In genomic region chr13:26785845-26786630, GRCh38 we compare ENCODE assay signal across 9 cellular contexts. TPM values are rescaled to one million over a fixed set of nuclear protein-coding genes. Genes with fewer than 3 reads are reported as not detected.
DNase-seq lines count a peak whose midpoint lies in the region; FAIRE-seq and TF ChIP-seq lines count a peak whose summit lies in the region.
"Had no signal": no experiment of that assay in that cellular context is flagged by ENCODE, and none has a peak within 500 bp of the region (broad histone marks: within the 10 kb centered on the region; RNA-seq: fewer than 3 reads in every experiment).

No MANE protein-coding gene starts in this region.

- H3K27ac ChIP-seq in Karpas-422 (ENCODE audit: low read length): peak overlapping the region; percentile 84

- H3K9me3 ChIP-seq in Karpas-422 (ENCODE audit: low read length): no peaks in the 10 kb centered on the region

- peaks cover 2% of the 10 kb centered on the region; the same call in 1 of the 2 replicates for H3K27me3 ChIP-seq in Karpas-422 (ENCODE audit: low read length)

- H3K4me3 ChIP-seq in Karpas-422 (ENCODE audit: low read length): peak overlapping the region; percentile 69
- H3K4me3 ChIP-seq in fibroblast of the aortic adventitia (ENCODE audit: low read depth, low read length): no peak overlapping the region

- H3K36me3 ChIP-seq in Karpas-422 (ENCODE audit: insufficient read depth, low read length): no peaks in the 10 kb centered on the region

- H3K4me1 ChIP-seq in Karpas-422 (ENCODE audit: low read length): peaks cover 24% of the 10 kb centered on the region

- H3K4me2 ChIP-seq in Karpas-422 (ENCODE audit: low read depth, low read length, poor library complexity, severe bottlenecking): peak overlapping the region; percentile 82

- H3K9ac ChIP-seq in Karpas-422 (ENCODE audit: low read length): peak overlapping the region; percentile 76

- H2AFZ ChIP-seq in Karpas-422 (ENCODE audit: low read length): peak overlapping the region; percentile 89

- no peak for FAIRE-seq in D721Med (lab: Jason Lieb, UNC)

- no peaks in the 10 kb centered on the region for H3K79me2 ChIP-seq in Karpas-422 (ENCODE audit: low read length)

- DNase-seq in EH (ENCODE audit: low read depth) (peak; percentile 54), Karpas-422 (peak; percentile 83), fibroblast of the aortic adventitia (ENCODE audit: low read depth) (peak; percentile 2), D721Med (ENCODE audit: insufficient read length, low spot score) (no peak), dedifferentiated amniotic fluid mesenchymal stem cell (ENCODE audit: extremely low spot score) (no peak), HK-2 (ENCODE audit: unreplicated experiment) (no peak)
- peak; percentile 57 for DNase-seq in activated CD4-positive, CD25-positive, alpha-beta regulatory T cell treated with anti-CD3 and anti-CD28 coated beads, Interleukin-2, amount 50 U/mL, for 72 hours
- peak; percentile 25 to 45 for DNase-seq in stimulated activated CD4-positive, alpha-beta T cell treated with anti-CD3 and anti-CD28 coated beads, Interleukin-15, amount 100 ng/mL, for 48 hours (ENCODE audit: low read depth in 2 of 2)

- no peaks in the 10 kb centered on the region for H4K20me1 ChIP-seq in Karpas-422 (ENCODE audit: insufficient read depth, low read depth, low read length)

- no peaks in the 10 kb centered on the region for H3K9me2 ChIP-seq in Karpas-422 (replicated peaks; ENCODE audit: insufficient read depth, low read length)

- TF ChIP-seq CTCF in fibroblast of the aortic adventitia (IDR thresholded peaks at IDR 0.05; ENCODE audit: insufficient read depth, low read length): no peak
- no peak for TF ChIP-seq CTCF in D721Med (IDR thresholded peaks at IDR 0.05; ENCODE audit: insufficient read depth, missing control alignments)

RNA-seq across cellular contexts. Expression of gene GPR12, which starts 25.5 kb away (rescaled TPM):
- not detected in 2 replicates for total RNA-seq in Karpas-422 (2014; rRNA removed; shearing (Covaris generic); ENCODE audit: low replicate concordance)
- total RNA-seq in fibroblast of the aortic adventitia (ENCODE audit: low replicate concordance): 0.41 TPM in 1 of 2 replicates, not detected in the other
- total RNA-seq: fibroblast of lung had no signal

Comparison
In these comparisons a context has a peak if more than half of its experiments do, and no peak if none do; other contexts are left out.
1. DNase-seq: peak in EH (single experiment), Karpas-422 (single experiment), activated CD4-positive, CD25-positive, alpha-beta regulatory T cell treated with anti-CD3 and anti-CD28 coated beads, Interleukin-2, amount 50 U/mL, for 72 hours (single experiment), fibroblast of the aortic adventitia (single experiment) and stimulated activated CD4-positive, alpha-beta T cell treated with anti-CD3 and anti-CD28 coated beads, Interleukin-15, amount 100 ng/mL, for 48 hours (2 of 2); none in D721Med (single experiment), dedifferentiated amniotic fluid mesenchymal stem cell (single experiment) and HK-2 (single experiment).